In the genomic region with DNA sequence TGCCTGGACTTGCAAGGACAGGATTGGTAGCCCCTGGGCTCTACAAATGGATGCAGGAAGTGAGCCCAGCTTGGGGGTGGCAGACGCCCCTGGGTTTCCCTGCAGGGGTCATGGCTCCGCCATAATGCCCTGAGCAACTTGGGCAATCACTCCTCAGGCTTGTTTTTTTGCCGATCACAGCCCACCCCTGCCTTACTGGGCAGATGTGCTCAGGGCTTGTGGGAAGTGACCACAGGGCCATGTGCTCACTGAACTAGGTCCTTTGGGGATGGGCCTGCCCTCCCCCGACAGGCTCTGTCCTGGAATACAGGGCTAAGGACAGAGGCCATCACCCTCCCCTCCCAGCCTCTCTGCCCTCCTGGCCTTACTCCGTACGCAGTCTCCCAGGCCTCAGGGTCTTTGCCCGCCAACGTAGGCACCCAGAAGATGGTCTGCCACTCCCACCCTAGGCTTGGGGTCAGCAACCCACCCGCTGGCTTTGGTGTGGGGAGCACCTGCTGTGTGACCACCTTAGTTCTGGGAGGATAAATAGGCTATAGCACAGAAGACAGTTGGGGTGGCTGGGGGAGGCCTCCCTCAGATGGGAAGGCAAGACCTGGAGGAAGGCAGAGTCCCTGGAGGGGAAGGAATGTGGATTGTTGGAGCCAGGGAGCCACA, we compare ENCODE assay signal across 17 cellular contexts. TPM values are rescaled to one million over a fixed set of nuclear protein-coding genes. Genes with fewer than 3 reads are reported as not detected.
DNase-seq lines count a peak whose midpoint lies in the region; ATAC-seq and TF ChIP-seq lines count a peak whose summit lies in the region.
"Had no signal": no experiment of that assay in that cellular context is flagged by ENCODE, and none has a peak within 500 bp of the region (broad histone marks: within the 10 kb centered on the region; RNA-seq: fewer than 3 reads in every experiment).

No MANE protein-coding gene starts in this region.

- H2AK5ac ChIP-seq in trophoblast cell (ENCODE audit: low read length), result no peak overlapping the region

- no TSS peak for BruUV-seq in Caco-2 (replicated peaks; lab: Mats Ljungman, UMichigan)

- no CpG with 5 or more reads among the region's 9 CpGs for WGBS in trophoblast cell (ENCODE audit: extremely low coverage, insufficient coverage, insufficient read length)

- H3K4me1 ChIP-seq in trophoblast cell (ENCODE audit: control insufficient read depth in 1 of 2, insufficient read depth in 2 of 2, low read length in 2 of 2) (peaks cover 7 to 16% of the 10 kb centered on the region in 2 experiments), Caco-2 (peaks cover 10% of the 10 kb centered on the region)

- in situ Hi-C loops in GM13976 (cut with MboI; ENCODE audit: low sequenced_read_pairs, unreplicated experiment), result no loop called here

- CTCF ChIA-PET in activated CD8-positive, alpha-beta memory T cell treated with anti-CD3 and anti-CD28 coated beads, Interleukin-2, amount 10 ng/mL, durations not matched to agents 7 days and 5 days (lab: Charles Lee), result interaction anchor here (0.9 kb wide), 1 partner anchor 12 kb away, joined by 3 read pairs; no protein-coding TSS in a partner anchor
- CTCF ChIA-PET in Caco-2 (lab: Charles Lee), result no interaction called here

- H3K27ac Mint-ChIP-seq in activated CD8-positive, alpha-beta memory T cell treated with anti-CD3 and anti-CD28 coated beads, Interleukin-2, amount 10 ng/mL, durations not matched to agents 7 days and 5 days, result peak overlapping the region; percentile 39
- no peak overlapping the region for H3K27ac Mint-ChIP-seq in Caco-2 (ENCODE audit: unreplicated experiment)
- H3K27ac Mint-ChIP-seq: type B pancreatic cell had no signal

- no peaks in the 10 kb centered on the region for H3K9me3 Mint-ChIP-seq in activated CD8-positive, alpha-beta memory T cell treated with anti-CD3 and anti-CD28 coated beads, Interleukin-2, amount 10 ng/mL, durations not matched to agents 7 days and 5 days (ENCODE audit: low read depth)
- H3K9me3 Mint-ChIP-seq in Caco-2 (ENCODE audit: unreplicated experiment), result no peaks in the 10 kb centered on the region
- H3K9me3 Mint-ChIP-seq: type B pancreatic cell had no signal

- H3K27ac ChIP-seq in HL-60 (replicated peaks) (0 out of 2 replicates have a peak overlapping the region, but pooled peaks have one; percentile 23), trophoblast cell (ENCODE audit: low read depth, low read length) (no peak overlapping the region)
- H3K27ac ChIP-seq: ovary had no signal

- H3K36me3 Mint-ChIP-seq in activated CD8-positive, alpha-beta memory T cell treated with anti-CD3 and anti-CD28 coated beads, Interleukin-2, amount 10 ng/mL, durations not matched to agents 7 days and 5 days, result peaks cover 24% of the 10 kb centered on the region
- H3K36me3 Mint-ChIP-seq in Caco-2 (ENCODE audit: insufficient read depth, unreplicated experiment), result peaks cover 81% of the 10 kb centered on the region
- H3K36me3 Mint-ChIP-seq: type B pancreatic cell had no signal

- peaks cover 31% of the 10 kb centered on the region in 2 experiments for H3K36me3 ChIP-seq in trophoblast cell (ENCODE audit: control insufficient read depth in 1 of 2, insufficient read depth in 2 of 2, low read length in 2 of 2)
- H3K36me3 ChIP-seq in Caco-2 (ENCODE audit: control insufficient read depth, insufficient read depth, low read length), result peaks cover 14% of the 10 kb centered on the region
- H3K36me3 ChIP-seq: ovary had no signal

- H3K79me1 ChIP-seq in trophoblast cell (ENCODE audit: low read length), result peaks cover 14% of the 10 kb centered on the region

- no peaks in the 10 kb centered on the region for H3K27me3 ChIP-seq in HL-60 (ENCODE audit: insufficient read depth, poor library complexity, severe bottlenecking)
- H3K27me3 ChIP-seq in trophoblast cell (ENCODE audit: insufficient read depth, low read length), result no peaks in the 10 kb centered on the region
- no peaks in the 10 kb centered on the region for H3K27me3 ChIP-seq in Caco-2 (replicated peaks; ENCODE audit: control insufficient read depth, insufficient read depth, low read length)
- H3K27me3 ChIP-seq: ovary had no signal

- H3K23ac ChIP-seq in trophoblast cell (ENCODE audit: low read length), result no peak overlapping the region

- no peak overlapping the region for H4K91ac ChIP-seq in trophoblast cell (ENCODE audit: low read depth, low read length)

- POLR2A ChIA-PET in Caco-2 (lab: Charles Lee), result no interaction called here

- H3K27me3 Mint-ChIP-seq in activated CD8-positive, alpha-beta memory T cell treated with anti-CD3 and anti-CD28 coated beads, Interleukin-2, amount 10 ng/mL, durations not matched to agents 7 days and 5 days, result no peaks in the 10 kb centered on the region
- H3K27me3 Mint-ChIP-seq in Caco-2 (ENCODE audit: insufficient read depth, unreplicated experiment), result no peaks in the 10 kb centered on the region
- H3K27me3 Mint-ChIP-seq: type B pancreatic cell had no signal

- no peak overlapping the region for H3K18ac ChIP-seq in trophoblast cell (ENCODE audit: low read length)

- H3K4me3 ChIP-seq in HL-60 (replicated peaks; ENCODE audit: insufficient read depth, low read length), result no peak overlapping the region
- no peak overlapping the region for H3K4me3 ChIP-seq in trophoblast cell (ENCODE audit: low read depth, low read length)
- no peak overlapping the region for H3K4me3 ChIP-seq in Caco-2 (ENCODE audit: low read depth, low read length)
- H3K4me3 ChIP-seq: mucosa of descending colon, ovary had no signal

- peaks cover 2% of the 10 kb centered on the region for H3K9me3 ChIP-seq in trophoblast cell (ENCODE audit: insufficient read depth, low read depth, low read length)
- no peaks in the 10 kb centered on the region for H3K9me3 ChIP-seq in Caco-2
- H3K9me3 ChIP-seq: mucosa of descending colon, ovary had no signal

- H2BK12ac ChIP-seq in trophoblast cell (ENCODE audit: low read length), result no peak overlapping the region

- no peak overlapping the region for H3K9ac ChIP-seq in trophoblast cell (ENCODE audit: low read length)

- intact Hi-C loops in Caco-2 (cut with micrococcal nuclease; ENCODE audit: unreplicated experiment), result no loop called here

- H3K14ac ChIP-seq in trophoblast cell (ENCODE audit: low read length), result no peak overlapping the region

- peaks cover 27% of the 10 kb centered on the region for H3K4me1 Mint-ChIP-seq in activated CD8-positive, alpha-beta memory T cell treated with anti-CD3 and anti-CD28 coated beads, Interleukin-2, amount 10 ng/mL, durations not matched to agents 7 days and 5 days
- H3K4me1 Mint-ChIP-seq in Caco-2 (ENCODE audit: low read depth, unreplicated experiment), result no peaks in the 10 kb centered on the region

- H2AFZ ChIP-seq in trophoblast cell (ENCODE audit: insufficient read depth, low read length, poor library complexity), result no peak overlapping the region

- peak overlapping the region; percentile 29 for H4K12ac ChIP-seq in trophoblast cell (ENCODE audit: low read depth, low read length)

- H4K8ac ChIP-seq in trophoblast cell (ENCODE audit: low read depth, low read length), result no peak overlapping the region

- ATAC-seq in activated CD8-positive, alpha-beta memory T cell treated with anti-CD3 and anti-CD28 coated beads, Interleukin-2, amount 10 ng/mL, durations not matched to agents 7 days and 5 days, result no peak
- no peak for ATAC-seq in GM19324 (IDR thresholded peaks at IDR 0.05; ENCODE audit: low FRiP score, unreplicated experiment)
- ATAC-seq: left cardiac atrium, mucosa of descending colon had no signal

- H3K4me3 Mint-ChIP-seq in activated CD8-positive, alpha-beta memory T cell treated with anti-CD3 and anti-CD28 coated beads, Interleukin-2, amount 10 ng/mL, durations not matched to agents 7 days and 5 days, result no peak overlapping the region
- H3K4me3 Mint-ChIP-seq in Caco-2 (ENCODE audit: unreplicated experiment), result no peak overlapping the region

- DNase-seq in activated CD8-positive, alpha-beta memory T cell treated with anti-CD3 and anti-CD28 coated beads for 24 hours, result peak; percentile 72
- DNase-seq in activated CD8-positive, alpha-beta memory T cell treated with anti-CD3 and anti-CD28 coated beads, Interleukin-2, amount 50 U/mL, for 4 hours, result no peak
- no peak for DNase-seq in HL-60 (ENCODE audit: low read depth in 1 of 2, low spot score in 1 of 2)
- DNase-seq in activated CD8-positive, alpha-beta memory T cell treated with anti-CD3 and anti-CD28 coated beads, Interleukin-2, amount 10 ng/mL, durations not matched to agents 7 days and 5 days, result no peak
- no peak for DNase-seq in trophoblast cell
- DNase-seq in Caco-2, result no peak
- DNase-seq in GM13976 (ENCODE audit: low spot score), result no peak
- DNase-seq: activated naive CD4-positive, alpha-beta T cell; GF-D8; left cardiac atrium; mucosa of descending colon; NCI-H146; NCI-H446 treated with DMSO at 0.1 percent for 48 hours; ovary; stimulated activated CD4-positive, alpha-beta T cell treated with anti-CD3 and anti-CD28 coated beads, Interleukin-4, amount 100 ng/mL, for 4 hours had no signal

- H3K4me2 ChIP-seq in trophoblast cell (ENCODE audit: low read length), result no peak overlapping the region

- peaks cover 19% of the 10 kb centered on the region for H3K79me2 ChIP-seq in trophoblast cell (ENCODE audit: control insufficient read depth, insufficient read depth, low read length, poor library complexity)

- H3K4ac ChIP-seq in trophoblast cell (ENCODE audit: low read depth, low read length), result no peak overlapping the region

- H2BK120ac ChIP-seq in trophoblast cell (ENCODE audit: insufficient read depth, low read length, poor library complexity), result no peak overlapping the region

- no peak for TF ChIP-seq CTCF in HL-60 (IDR thresholded peaks at IDR 0.05; ENCODE audit: insufficient read depth, low read length)
- no peak for TF ChIP-seq CTCF in Caco-2 (IDR thresholded peaks at IDR 0.05; ENCODE audit: insufficient read depth in 1 of 2, low read depth in 1 of 2, low read length in 1 of 2, severe bottlenecking in 1 of 2, unreplicated experiment in 1 of 2)
- no peak for TF ChIP-seq CTCF in GM13976 (IDR thresholded peaks at IDR 0.05; ENCODE audit: borderline replicate concordance, control extremely low read depth, extremely low read depth, insufficient read depth, missing control alignments)

- no peak overlapping the region for H2BK5ac ChIP-seq in trophoblast cell (ENCODE audit: low read depth, low read length, poor library complexity)

RNA-seq across cellular contexts. Expression of gene RPLP2, which starts 3.8 kb away (rescaled TPM):
- 1,000 to 10,000 TPM; 1,844 to 1,872 TPM for total RNA-seq in activated CD8-positive, alpha-beta memory T cell treated with anti-CD3 and anti-CD28 coated beads, Interleukin-2, amount 10 ng/mL, durations not matched to agents 7 days and 5 days
- polyA plus RNA-seq in trophoblast cell (2013), result 4,387 and 4,434 TPM in 2 replicates
- total RNA-seq in Caco-2 (2022), result 2,622 and 2,843 TPM in 2 replicates

RNA-seq across cellular contexts. Expression of gene PNPLA2, which starts 5.1 kb away (rescaled TPM):
- 10 to 100 TPM; 64.7 to 70.0 TPM for total RNA-seq in activated CD8-positive, alpha-beta memory T cell treated with anti-CD3 and anti-CD28 coated beads, Interleukin-2, amount 10 ng/mL, durations not matched to agents 7 days and 5 days
- 56.3 and 56.7 TPM in 2 replicates for polyA plus RNA-seq in trophoblast cell (2013)
- 84.7 and 93.6 TPM in 2 replicates for total RNA-seq in Caco-2 (2022)

RNA-seq across cellular contexts. Expression of gene PIDD1, which starts 8.5 kb away (rescaled TPM):
- 10 to 100 TPM; 42.4 to 59.8 TPM for total RNA-seq in activated CD8-positive, alpha-beta memory T cell treated with anti-CD3 and anti-CD28 coated beads, Interleukin-2, amount 10 ng/mL, durations not matched to agents 7 days and 5 days
- 27.8 and 28.7 TPM in 2 replicates for polyA plus RNA-seq in trophoblast cell (2013)
- total RNA-seq in Caco-2 (2022), result 21.3 and 25.3 TPM in 2 replicates

RNA-seq across cellular contexts. Expression of gene CRACR2B, which starts 14.2 kb away (rescaled TPM):
- 10 to 100 TPM; 11.3 to 14.1 TPM for total RNA-seq in activated CD8-positive, alpha-beta memory T cell treated with anti-CD3 and anti-CD28 coated beads, Interleukin-2, amount 10 ng/mL, durations not matched to agents 7 days and 5 days
- 2.6 and 3.1 TPM in 2 replicates for polyA plus RNA-seq in trophoblast cell (2013)
- total RNA-seq in Caco-2 (2022), result 15.4 and 16.3 TPM in 2 replicates

RNA-seq across cellular contexts. Expression of gene SLC25A22, which starts 15.5 kb away (rescaled TPM):
- 10 to 100 TPM; 49.4 to 54.7 TPM for total RNA-seq in activated CD8-positive, alpha-beta memory T cell treated with anti-CD3 and anti-CD28 coated beads, Interleukin-2, amount 10 ng/mL, durations not matched to agents 7 days and 5 days
- 14.5 and 14.7 TPM in 2 replicates for polyA plus RNA-seq in trophoblast cell (2013)
- total RNA-seq in Caco-2 (2022), result 31.8 and 37.6 TPM in 2 replicates
